In genomic region chr5:55636711-55637110, GRCh38 we compare ENCODE assay signal across 10 cellular contexts.
DNase-seq lines count a peak whose midpoint lies in the region; ATAC-seq and TF ChIP-seq lines count a peak whose summit lies in the region.
"Had no signal": no experiment of that assay in that cellular context is flagged by ENCODE, and none has a peak within 500 bp of the region (broad histone marks: within the 10 kb centered on the region; RNA-seq: fewer than 3 reads in every experiment).

No MANE protein-coding gene starts in this region.

- H3K27ac ChIP-seq in RWPE1: no peak overlapping the region

- TF ChIP-seq CTCF in RWPE1 (conservative IDR thresholded peaks at IDR 0.05; ENCODE audit: low read depth) (no peak), progenitor cell of endocrine pancreas (IDR thresholded peaks at IDR 0.05; ENCODE audit: unreplicated experiment) (no peak), chondrocyte (IDR thresholded peaks at IDR 0.05) (no peak)

- H3K9me3 Mint-ChIP-seq in progenitor cell of endocrine pancreas (ENCODE audit: low read depth): no peaks in the 10 kb centered on the region
- H3K9me3 Mint-ChIP-seq in chondrocyte (ENCODE audit: low read depth): no peaks in the 10 kb centered on the region
- H3K9me3 Mint-ChIP-seq: activated T-cell treated with anti-CD3 and anti-CD28 coated beads, Interleukin-2, amount 50 U/mL, for 24 hours had no signal

- POLR2A ChIA-PET in RWPE1 (lab: Yijun Ruan, JAX; ENCODE audit: low non-redundant PET): no interaction called here

- H3K36me3 Mint-ChIP-seq in progenitor cell of endocrine pancreas (ENCODE audit: insufficient read depth) (peaks cover 7% of the 10 kb centered on the region), chondrocyte (ENCODE audit: low read depth) (peaks cover 10% of the 10 kb centered on the region)

- CTCF ChIA-PET in RWPE1 (lab: Yijun Ruan, JAX): interaction anchor here (0.5 to 1.3 kb wide), 2 partner anchors 55 to 222 kb away, joined by 3 to 4 read pairs; no protein-coding TSS in a partner anchor

- ATAC-seq in Right ventricle myocardium superior (ENCODE audit: poor library complexity): peak; percentile 53

- intact Hi-C loops in Right ventricle myocardium superior (cut with DNase I): no loop called here

- no peaks in the 10 kb centered on the region for H3K27me3 Mint-ChIP-seq in progenitor cell of endocrine pancreas
- no peaks in the 10 kb centered on the region for H3K27me3 Mint-ChIP-seq in chondrocyte (ENCODE audit: low read depth)
- H3K27me3 Mint-ChIP-seq: activated T-cell treated with anti-CD3 and anti-CD28 coated beads, Interleukin-2, amount 50 U/mL, for 24 hours had no signal

- DNase-seq in EH (ENCODE audit: low read depth) (peak; percentile 67), RWPE1 (ENCODE audit: low spot score) (peak; percentile 41), Right ventricle myocardium superior (no peak), progenitor cell of endocrine pancreas (ENCODE audit: low spot score, unreplicated experiment) (no peak), inferior parietal cortex (ENCODE audit: extremely low spot score) (no peak), chondrocyte (ENCODE audit: low spot score) (no peak), NCI-H187 treated with DMSO at 0.1 percent for 48 hours (lab: John Stamatoyannopoulos, UW) (no peak), NCI-H345 (lab: John Stamatoyannopoulos, UW) (no peak)
- DNase-seq: activated T-cell treated with anti-CD3 and anti-CD28 coated beads, Interleukin-2, amount 50 U/mL, for 24 hours; RPMI8226 had no signal

- H3K4me3 Mint-ChIP-seq in progenitor cell of endocrine pancreas (ENCODE audit: low read depth) (no peak overlapping the region), chondrocyte (ENCODE audit: unreplicated experiment) (no peak overlapping the region)
- H3K4me3 Mint-ChIP-seq: activated T-cell treated with anti-CD3 and anti-CD28 coated beads, Interleukin-2, amount 50 U/mL, for 24 hours had no signal

- H3K27ac Mint-ChIP-seq in progenitor cell of endocrine pancreas (peak overlapping the region; percentile 56), chondrocyte (ENCODE audit: unreplicated experiment) (no peak overlapping the region)
- H3K27ac Mint-ChIP-seq: activated T-cell treated with anti-CD3 and anti-CD28 coated beads, Interleukin-2, amount 50 U/mL, for 24 hours had no signal

- H3K4me1 Mint-ChIP-seq in progenitor cell of endocrine pancreas (ENCODE audit: low read depth) (peaks cover 21% of the 10 kb centered on the region), chondrocyte (ENCODE audit: low read depth) (peaks cover 46% of the 10 kb centered on the region)

Comparison
In these comparisons a context has a peak if more than half of its experiments do, and no peak if none do; other contexts are left out.
1. DNase-seq: peak in EH (single experiment) and RWPE1 (single experiment); none in Right ventricle myocardium superior (single experiment), progenitor cell of endocrine pancreas (single experiment), inferior parietal cortex (single experiment), chondrocyte (single experiment), NCI-H187 treated with DMSO at 0.1 percent for 48 hours (single experiment) and NCI-H345 (single experiment).